ENCODE assay signal across 1 cellular context in genomic region chr11:65095974-65096806, GRCh38.
TF ChIP-seq lines count a peak whose summit lies in the region.

Gene VPS51 (plus strand): TSS chr11:65096214. CDS start chr11:65096251, 37 bp downstream.

TF ChIP-seq in H1, 55 proteins besides CTCF, POLR2A, EP300 and RAD21 (continued from another document):
- TF ChIP-seq GTF2F1 (IDR thresholded peaks at IDR 0.05; ENCODE audit: borderline replicate concordance, low read depth, low read length) (0 out of 2 replicates have a peak, but pooled peaks have one; percentile 48), FOSL1 (IDR thresholded peaks at IDR 0.05; ENCODE audit: insufficient read depth, low read depth, low read length) (no peak), SP1 (IDR thresholded peaks at IDR 0.05; ENCODE audit: low read depth, low read length) (peak; percentile 93), SAP30 (IDR thresholded peaks at IDR 0.05; ENCODE audit: insufficient read depth, insufficient replicate concordance, low read length) (no peak), SIRT6 (IDR thresholded peaks at IDR 0.05; ENCODE audit: low read length) (no peak), SIX5 (IDR thresholded peaks at IDR 0.05; ENCODE audit: low read depth, low read length) (peak; percentile 95), KDM4A (IDR thresholded peaks at IDR 0.05; ENCODE audit: low read depth, low read length, severe bottlenecking) (peak; percentile 83), TEAD4 (IDR thresholded peaks at IDR 0.05; ENCODE audit: low read depth, low read length) (peak; percentile 51; the same call in 1 of the 2 replicates), SUZ12 (IDR thresholded peaks at IDR 0.05; ENCODE audit: low read length) (no peak), EGR1 (IDR thresholded peaks at IDR 0.05; ENCODE audit: borderline replicate concordance, low read depth, low read length) (peak; percentile 86), CHD1 (IDR thresholded peaks at IDR 0.05; ENCODE audit: low read depth, low read length) (no peak), NANOG (IDR thresholded peaks at IDR 0.05; ENCODE audit: insufficient read depth, low read depth, low read length, poor library complexity, severe bottlenecking) (no peak), MAX (IDR thresholded peaks at IDR 0.05) (peak; percentile 67), YY1 (IDR thresholded peaks at IDR 0.05; ENCODE audit: low read depth, low read length) (peak; percentile 93), SP2 (IDR thresholded peaks at IDR 0.05; ENCODE audit: low read length) (no peak), TCF12 (IDR thresholded peaks at IDR 0.05; ENCODE audit: low read depth, low read length) (peak; percentile 92), POU5F1 (IDR thresholded peaks at IDR 0.05; ENCODE audit: low read depth, low read length) (no peak), CHD2 (IDR thresholded peaks at IDR 0.05; ENCODE audit: low read length) (peak; percentile 86), KDM5A (IDR thresholded peaks at IDR 0.05; ENCODE audit: low read length) (peak; percentile 89), CEBPB (IDR thresholded peaks at IDR 0.05; ENCODE audit: low read depth, low read length) (peak; percentile 16; the same call in 1 of the 2 replicates), CREB1 (IDR thresholded peaks at IDR 0.05) (peak; percentile 72), CBX8 (IDR thresholded peaks at IDR 0.05; ENCODE audit: borderline replicate concordance, low read depth, low read length) (no peak), BACH1 (IDR thresholded peaks at IDR 0.05; ENCODE audit: low read length) (peak; percentile 61; the same call in 1 of the 2 replicates), CBX5 (IDR thresholded peaks at IDR 0.05; ENCODE audit: low read depth, low read length) (no peak), RBBP5 (IDR thresholded peaks at IDR 0.05; ENCODE audit: borderline replicate concordance, low read depth, low read length) (0 out of 2 replicates have a peak, but pooled peaks have one; percentile 71), TAF7 (optimal IDR thresholded peaks at IDR 0.05; ENCODE audit: borderline replicate concordance, low read depth, low read length) (peak; percentile 87), JUN (IDR thresholded peaks at IDR 0.05; ENCODE audit: low read depth, low read length) (peak; percentile 58; the same call in 1 of the 2 replicates), RXRA (IDR thresholded peaks at IDR 0.05; ENCODE audit: insufficient read depth, low read depth, low read length) (no peak), HDAC6 (IDR thresholded peaks at IDR 0.05; ENCODE audit: low read depth, low read length) (no peak), TBP (IDR thresholded peaks at IDR 0.05; ENCODE audit: low read depth, low read length) (peak; percentile 90), ATF2 (IDR thresholded peaks at IDR 0.05; ENCODE audit: low read length) (peak; percentile 74; the same call in 1 of the 2 replicates), TAF1 (IDR thresholded peaks at IDR 0.05; ENCODE audit: low read depth, low read length) (peak; percentile 87), ATF3 (IDR thresholded peaks at IDR 0.05; ENCODE audit: insufficient read depth, low read depth, low read length) (peak; percentile 73; the same call in 1 of the 2 replicates), HDAC2 (IDR thresholded peaks at IDR 0.05; ENCODE audit: borderline replicate concordance in 1 of 2, low read depth in 2 of 2, low read length in 2 of 2) (peak; percentile 66; a peak in 1 of 4 replicates), ASH2L (IDR thresholded peaks at IDR 0.05; ENCODE audit: low read length) (peak; percentile 86), BRCA1 (IDR thresholded peaks at IDR 0.05; ENCODE audit: low read depth, low read length) (peak; percentile 68), MAFK (IDR thresholded peaks at IDR 0.05; ENCODE audit: low read depth, low read length) (no peak), PHF8 (conservative IDR thresholded peaks at IDR 0.05; ENCODE audit: low read depth, low read length) (peak; percentile 97), ZNF274 (IDR thresholded peaks at IDR 0.05; ENCODE audit: borderline replicate concordance, extremely low read depth, low read length) (no peak), EZH2 (IDR thresholded peaks at IDR 0.05; ENCODE audit: low read depth, low read length, severe bottlenecking) (no peak), CHD7 (IDR thresholded peaks at IDR 0.05; ENCODE audit: insufficient replicate concordance, low read length) (no peak), JUND (IDR thresholded peaks at IDR 0.05; ENCODE audit: low read length) (no peak; the same call in 1 of the 2 replicates), SRF (IDR thresholded peaks at IDR 0.05; ENCODE audit: low read depth, low read length) (peak; percentile 77), BCL11A (IDR thresholded peaks at IDR 0.05; ENCODE audit: low read depth in 2 of 2, low read length in 2 of 2) (no peak), RNF2 (IDR thresholded peaks at IDR 0.05; ENCODE audit: borderline replicate concordance, low read depth, low read length, missing control alignments, poor library complexity, severe bottlenecking) (no peak), KDM1A (IDR thresholded peaks at IDR 0.05; ENCODE audit: borderline replicate concordance, low read length) (no peak), SIN3A (conservative IDR thresholded peaks at IDR 0.05 in 1 of 2, IDR thresholded peaks at IDR 0.05 in 1 of 2; ENCODE audit: low read depth in 1 of 2, low read length in 2 of 2) (peak; percentile 96 to 97), POLR2AphosphoS5 (IDR thresholded peaks at IDR 0.05; ENCODE audit: low read depth, low read length) (peak; percentile 92)
- TF ChIP-seq, protein P1, sequence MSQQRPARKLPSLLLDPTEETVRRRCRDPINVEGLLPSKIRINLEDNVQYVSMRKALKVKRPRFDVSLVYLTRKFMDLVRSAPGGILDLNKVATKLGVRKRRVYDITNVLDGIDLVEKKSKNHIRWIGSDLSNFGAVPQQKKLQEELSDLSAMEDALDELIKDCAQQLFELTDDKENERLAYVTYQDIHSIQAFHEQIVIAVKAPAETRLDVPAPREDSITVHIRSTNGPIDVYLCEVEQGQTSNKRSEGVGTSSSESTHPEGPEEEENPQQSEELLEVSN (IDR thresholded peaks at IDR 0.05), result peak; percentile 60
- TF ChIP-seq, protein P2, sequence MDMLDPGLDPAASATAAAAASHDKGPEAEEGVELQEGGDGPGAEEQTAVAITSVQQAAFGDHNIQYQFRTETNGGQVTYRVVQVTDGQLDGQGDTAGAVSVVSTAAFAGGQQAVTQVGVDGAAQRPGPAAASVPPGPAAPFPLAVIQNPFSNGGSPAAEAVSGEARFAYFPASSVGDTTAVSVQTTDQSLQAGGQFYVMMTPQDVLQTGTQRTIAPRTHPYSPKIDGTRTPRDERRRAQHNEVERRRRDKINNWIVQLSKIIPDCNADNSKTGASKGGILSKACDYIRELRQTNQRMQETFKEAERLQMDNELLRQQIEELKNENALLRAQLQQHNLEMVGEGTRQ (IDR thresholded peaks at IDR 0.05; ENCODE audit: low read length), result peak; percentile 3; the same call in 1 of the 2 replicates
